Comparison of ENCODE assay signal across 18 cellular contexts in genomic region chr9:123710299-123710698, GRCh38.
A peak's percentile ranks its signal among the peaks of the same experiment; 100 is the strongest.
DNase-seq lines count a peak whose midpoint lies in the region; ATAC-seq and TF ChIP-seq lines count a peak whose summit lies in the region.
"Had no signal": no experiment of that assay in that cellular context is flagged by ENCODE, and none has a peak within 500 bp of the region (broad histone marks: within the 10 kb centered on the region; RNA-seq: fewer than 3 reads in every experiment).

No MANE protein-coding gene starts in this region.

- DNase-seq in GM04504 (ENCODE audit: low read depth) (peak; percentile 35), RKO (ENCODE audit: low spot score) (peak; percentile 30), epithelial cell of esophagus (ENCODE audit: low read depth) (peak; percentile 52), trophoblast cell (peak; percentile 9 to 27), UCSD-AML1 (lab: John Stamatoyannopoulos, UW; ENCODE audit: unreplicated experiment) (no peak), left colon (no peak), NAMALWA (ENCODE audit: low spot score) (no peak)
- DNase-seq: activated CD4-positive, alpha-beta T cell treated with anti-CD3 and anti-CD28 coated beads for 1 hour; activated T-cell treated with anti-CD3 and anti-CD28 coated beads, Interleukin-2, amount 50 U/mL, for 48 hours; Calu3; erythroblast; KBM-7; naive thymus-derived CD8-positive, alpha-beta T cell; NCI-H187; NCI-H774; testis had no signal

- WGBS in trophoblast cell (ENCODE audit: extremely low coverage, insufficient coverage, insufficient read length), result no CpG with 5 or more reads among the region's 1 CpG

- H3K4me1 ChIP-seq in trophoblast cell (ENCODE audit: control insufficient read depth in 1 of 2, insufficient read depth in 2 of 2, low read length in 2 of 2), result no peaks in the 10 kb centered on the region
- H3K4me1 ChIP-seq: testis had no signal

- H4K91ac ChIP-seq in trophoblast cell (ENCODE audit: low read depth, low read length), result no peak overlapping the region

- no peak overlapping the region for H3K18ac ChIP-seq in trophoblast cell (ENCODE audit: low read length)

- no peak overlapping the region for H2BK120ac ChIP-seq in trophoblast cell (ENCODE audit: insufficient read depth, low read length, poor library complexity)

- H3K27me3 ChIP-seq in trophoblast cell (ENCODE audit: insufficient read depth, low read length), result no peaks in the 10 kb centered on the region
- H3K27me3 ChIP-seq: testis had no signal

- no peak for ATAC-seq in left colon
- ATAC-seq in activated CD4-positive, CD25-positive, alpha-beta regulatory T cell treated with anti-CD3 and anti-CD28 coated beads, Interleukin-2, amount 50 U/mL, for 24 hours, result no peak
- ATAC-seq: naive thymus-derived CD8-positive, alpha-beta T cell; sciatic nerve had no signal

- H2AFZ ChIP-seq in trophoblast cell (ENCODE audit: insufficient read depth, low read length, poor library complexity), result no peak overlapping the region

- H2AK5ac ChIP-seq in trophoblast cell (ENCODE audit: low read length), result no peak overlapping the region

- intact Hi-C loops in left colon (cut with DNase I, micrococcal nuclease), result no loop called here

- H3K4ac ChIP-seq in trophoblast cell (ENCODE audit: low read depth, low read length), result no peak overlapping the region

- H3K4me3 ChIP-seq in epithelial cell of esophagus (ENCODE audit: low read length) (no peak overlapping the region), trophoblast cell (ENCODE audit: low read depth, low read length) (no peak overlapping the region)
- H3K4me3 ChIP-seq: testis had no signal

- H4K8ac ChIP-seq in trophoblast cell (ENCODE audit: low read depth, low read length), result no peak overlapping the region

- no peak overlapping the region for H4K12ac ChIP-seq in trophoblast cell (ENCODE audit: low read depth, low read length)

- no peak overlapping the region for H3K4me2 ChIP-seq in trophoblast cell (ENCODE audit: low read length)

- no peaks in the 10 kb centered on the region for H3K79me1 ChIP-seq in trophoblast cell (ENCODE audit: low read length)

- H3K14ac ChIP-seq in trophoblast cell (ENCODE audit: low read length), result no peak overlapping the region

- H2BK5ac ChIP-seq in trophoblast cell (ENCODE audit: low read depth, low read length, poor library complexity), result no peak overlapping the region

- H3K36me3 ChIP-seq in trophoblast cell (ENCODE audit: control insufficient read depth in 1 of 2, insufficient read depth in 2 of 2, low read length in 2 of 2), result no peaks in the 10 kb centered on the region

- TF ChIP-seq CTCF in epithelial cell of esophagus (IDR thresholded peaks at IDR 0.05; ENCODE audit: insufficient read depth, low read depth, low read length, missing control alignments), result no peak

- H3K9ac ChIP-seq in trophoblast cell (ENCODE audit: low read length), result no peak overlapping the region

- H3K27ac ChIP-seq in trophoblast cell (ENCODE audit: low read depth, low read length), result no peak overlapping the region
- H3K27ac ChIP-seq: testis had no signal

- no peak overlapping the region for H3K23ac ChIP-seq in trophoblast cell (ENCODE audit: low read length)

- no peak overlapping the region for H2BK12ac ChIP-seq in trophoblast cell (ENCODE audit: low read length)

- no peaks in the 10 kb centered on the region for H3K79me2 ChIP-seq in trophoblast cell (ENCODE audit: control insufficient read depth, insufficient read depth, low read length, poor library complexity)

- H3K9me3 ChIP-seq in trophoblast cell (ENCODE audit: insufficient read depth, low read depth, low read length), result no peaks in the 10 kb centered on the region
- H3K9me3 ChIP-seq: testis had no signal

Comparison
In these comparisons a context has a peak if more than half of its experiments do, and no peak if none do; other contexts are left out.
1. DNase-seq: peak in GM04504 (single experiment), RKO (single experiment), epithelial cell of esophagus (single experiment) and trophoblast cell (2 of 2); none in UCSD-AML1 (single experiment), left colon (0 of 2) and NAMALWA (single experiment).